In the genomic region with DNA sequence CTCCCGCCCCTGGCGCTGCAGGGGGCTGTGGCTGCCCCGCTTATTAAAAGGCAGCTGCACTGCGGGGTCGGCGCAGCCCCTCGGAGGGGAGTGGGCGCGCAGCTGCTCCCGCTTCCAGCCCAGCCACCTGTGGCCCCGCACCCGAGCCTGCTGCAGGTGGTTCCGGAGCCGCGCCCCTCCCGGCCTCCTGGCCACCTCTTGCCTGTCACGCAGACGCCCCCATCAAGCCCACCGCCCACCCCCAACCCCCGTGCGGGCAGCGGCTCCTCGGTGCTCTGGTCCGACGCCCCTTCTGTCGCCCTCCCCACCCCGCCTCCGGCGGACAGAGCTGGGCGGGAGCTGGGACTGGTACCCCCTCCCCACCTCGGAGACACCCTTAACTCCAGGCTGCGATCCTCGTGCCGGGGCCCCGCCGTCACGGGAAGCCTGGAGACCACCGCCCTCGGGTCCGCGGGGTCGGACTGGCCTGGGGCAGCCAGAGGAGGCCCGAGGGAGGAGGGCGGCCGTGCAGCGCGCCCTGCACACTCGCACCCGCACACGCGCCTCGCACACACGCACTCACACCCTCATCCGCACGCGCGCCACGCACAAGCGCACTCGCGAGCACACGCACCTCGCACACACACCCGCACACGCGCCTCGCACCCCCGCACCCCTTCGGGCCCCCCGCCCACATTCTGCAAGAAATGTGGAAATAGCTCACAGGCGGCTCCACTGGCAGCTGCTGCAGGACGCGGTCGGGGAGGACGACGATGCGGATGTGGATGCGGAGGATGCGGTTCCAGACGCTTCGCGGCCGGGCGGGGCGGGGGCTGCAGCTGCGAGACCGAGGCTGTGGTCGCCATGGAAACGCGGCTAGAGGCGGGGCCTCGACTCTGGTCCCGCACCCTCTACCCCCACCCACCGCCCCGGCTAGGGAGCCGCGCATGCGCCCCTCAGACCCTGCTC, we compare ENCODE assay signal across 8 cellular contexts. TPM values are rescaled to one million over a fixed set of nuclear protein-coding genes. Genes with fewer than 3 reads are reported as not detected.
DNase-seq lines count a peak whose midpoint lies in the region; ATAC-seq, FAIRE-seq and TF ChIP-seq lines count a peak whose summit lies in the region.

A gene with protein sequence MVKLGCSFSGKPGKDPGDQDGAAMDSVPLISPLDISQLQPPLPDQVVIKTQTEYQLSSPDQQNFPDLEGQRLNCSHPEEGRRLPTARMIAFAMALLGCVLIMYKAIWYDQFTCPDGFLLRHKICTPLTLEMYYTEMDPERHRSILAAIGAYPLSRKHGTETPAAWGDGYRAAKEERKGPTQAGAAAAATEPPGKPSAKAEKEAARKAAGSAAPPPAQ (minus strand): TSS at position 766 of the 948 bp plus-strand sequence. CDS start 7,907 bp downstream, outside the sequence.

- TF ChIP-seq CTCF in activated B cell treated with CpG ODN at 0.5 μM for 24 hours (IDR thresholded peaks at IDR 0.05) (no peak), cardiac fibroblast (IDR thresholded peaks at IDR 0.05; ENCODE audit: low read depth, low read length) (no peak), kidney (IDR thresholded peaks at IDR 0.05; ENCODE audit: borderline replicate concordance, extremely low read depth, insufficient read depth) (no peak)

- intact Hi-C loops in activated B cell treated with CpG ODN at 0.5 μM for 24 hours (cut with micrococcal nuclease) (loop anchor here (2.0 kb wide), 1 partner anchor 20 kb away; no protein-coding TSS in a partner anchor), kidney (cut with DNase I) (no loop called here)
- intact Hi-C loops in naive thymus-derived CD4-positive, alpha-beta T cell (cut with micrococcal nuclease), result loop anchor here in 1 of 2 donors (1.0 to 2.0 kb wide), 2 partner anchors 21 to 58 kb away; partner anchors contain the start of gene MTG1

- H3K4me1 Mint-ChIP-seq in activated B cell treated with CpG ODN at 0.5 μM for 24 hours, result peaks cover 6% of the 10 kb centered on the region
- H3K4me1 Mint-ChIP-seq in naive thymus-derived CD4-positive, alpha-beta T cell, result peaks cover 0 to 5% (median 0%) of the 10 kb centered on the region in 7 donors
- peaks cover 4% of the 10 kb centered on the region in 2 donors for H3K4me1 Mint-ChIP-seq in stimulated activated naive B cell treated with anti-CD40 and anti-IgM and Interleukin-4, amounts not matched to agents 10 μg/mL and 1 μg/mL and 100 μg/mL, for 72 hours

- no peaks in the 10 kb centered on the region for H3K36me3 ChIP-seq in naive thymus-derived CD4-positive, alpha-beta T cell (ENCODE audit: control insufficient read depth in 2 of 3, insufficient read depth in 3 of 3, low read length in 3 of 3)
- no peaks in the 10 kb centered on the region for H3K36me3 ChIP-seq in kidney (ENCODE audit: control insufficient read depth in 1 of 2, insufficient read depth in 2 of 2, low read length in 2 of 2)

- no peaks in the 10 kb centered on the region for H3K9me3 ChIP-seq in naive thymus-derived CD4-positive, alpha-beta T cell (ENCODE audit: control insufficient read depth in 2 of 3, low read length in 3 of 3)
- H3K9me3 ChIP-seq in kidney (ENCODE audit: control insufficient read depth in 1 of 2, low read length in 2 of 2), result no peaks in the 10 kb centered on the region

- no peaks in the 10 kb centered on the region for H3K9me3 Mint-ChIP-seq in activated B cell treated with CpG ODN at 0.5 μM for 24 hours
- peaks cover 0 to 8% (median 0%) of the 10 kb centered on the region in 11 donors for H3K9me3 Mint-ChIP-seq in naive thymus-derived CD4-positive, alpha-beta T cell
- no peaks in the 10 kb centered on the region for H3K9me3 Mint-ChIP-seq in stimulated activated naive B cell treated with anti-CD40 and anti-IgM and Interleukin-4, amounts not matched to agents 10 μg/mL and 1 μg/mL and 100 μg/mL, for 72 hours

- H3K27ac Mint-ChIP-seq in activated B cell treated with CpG ODN at 0.5 μM for 24 hours, result no peak within 1 kb of the TSS
- H3K27ac Mint-ChIP-seq in naive thymus-derived CD4-positive, alpha-beta T cell, result peak within 1 kb of the TSS in 8 of 9 donors; percentile 50 to 93 (median 74)
- H3K27ac Mint-ChIP-seq in stimulated activated naive B cell treated with anti-CD40 and anti-IgM and Interleukin-4, amounts not matched to agents 10 μg/mL and 1 μg/mL and 100 μg/mL, for 72 hours, result no peak within 1 kb of the TSS

- CTCF ChIA-PET in activated B cell treated with CpG ODN at 0.5 μM for 24 hours (lab: Charles Lee), result no interaction called here
- CTCF ChIA-PET in naive thymus-derived CD4-positive, alpha-beta T cell (lab: Charles Lee), result interaction anchor here (1.2 to 1.4 kb wide), 2 partner anchors 41 to 53 kb away, joined by 3 to 4 read pairs; no protein-coding TSS in a partner anchor

- H3K4me3 ChIP-seq in cardiac fibroblast (replicated peaks in 1 of 2; ENCODE audit: low read depth in 2 of 2, low read length in 2 of 2) (peak within 1 kb of the TSS; percentile 32 to 40), kidney (ENCODE audit: low read length in 2 of 2) (no peak within 1 kb of the TSS)
- H3K4me3 ChIP-seq in naive thymus-derived CD4-positive, alpha-beta T cell (ENCODE audit: low read length), result peak within 1 kb of the TSS; percentile 65

- peak within 1 kb of the TSS; percentile 78 for H3K27ac ChIP-seq in naive thymus-derived CD4-positive, alpha-beta T cell (ENCODE audit: low read depth, low read length)
- no peak within 1 kb of the TSS for H3K27ac ChIP-seq in kidney (ENCODE audit: low read depth in 2 of 2, low read length in 2 of 2)

- H3K4me3 Mint-ChIP-seq in activated B cell treated with CpG ODN at 0.5 μM for 24 hours, result peak within 1 kb of the TSS; percentile 65
- peak within 1 kb of the TSS in 9 of 10 donors; percentile 48 to 84 (median 68) for H3K4me3 Mint-ChIP-seq in naive thymus-derived CD4-positive, alpha-beta T cell
- H3K4me3 Mint-ChIP-seq in stimulated activated naive B cell treated with anti-CD40 and anti-IgM and Interleukin-4, amounts not matched to agents 10 μg/mL and 1 μg/mL and 100 μg/mL, for 72 hours, result peak within 1 kb of the TSS; percentile 60 to 71

- peak; percentile 40 for ATAC-seq in activated B cell treated with CpG ODN at 0.5 μM for 24 hours (ENCODE audit: low read depth)
- peak; percentile 79 for ATAC-seq in naive thymus-derived CD4-positive, alpha-beta T cell
- peak; percentile 38 to 50 for ATAC-seq in stimulated activated naive B cell treated with anti-CD40 and anti-IgM and Interleukin-4, amounts not matched to agents 10 μg/mL and 1 μg/mL and 100 μg/mL, for 72 hours (replicated peaks)
- ATAC-seq in HG03175 (IDR thresholded peaks at IDR 0.05; ENCODE audit: unreplicated experiment), result no peak

- H3K9ac ChIP-seq in kidney (ENCODE audit: low read length in 2 of 2), result no peak within 1 kb of the TSS

- H3K27me3 Mint-ChIP-seq in activated B cell treated with CpG ODN at 0.5 μM for 24 hours, result peaks cover 14% of the 10 kb centered on the region
- H3K27me3 Mint-ChIP-seq in naive thymus-derived CD4-positive, alpha-beta T cell, result peaks cover 0 to 35% (median 0%) of the 10 kb centered on the region in 5 donors
- peaks cover 32% of the 10 kb centered on the region in 2 donors for H3K27me3 Mint-ChIP-seq in stimulated activated naive B cell treated with anti-CD40 and anti-IgM and Interleukin-4, amounts not matched to agents 10 μg/mL and 1 μg/mL and 100 μg/mL, for 72 hours

- FAIRE-seq in kidney (lab: Jason Lieb, UNC), result no peak

- no peaks in the 10 kb centered on the region for H3K36me3 Mint-ChIP-seq in activated B cell treated with CpG ODN at 0.5 μM for 24 hours (ENCODE audit: low read depth)
- no peaks in the 10 kb centered on the region for H3K36me3 Mint-ChIP-seq in naive thymus-derived CD4-positive, alpha-beta T cell
- no peaks in the 10 kb centered on the region for H3K36me3 Mint-ChIP-seq in stimulated activated naive B cell treated with anti-CD40 and anti-IgM and Interleukin-4, amounts not matched to agents 10 μg/mL and 1 μg/mL and 100 μg/mL, for 72 hours

- peak; percentile 44 for DNase-seq in GM19238 (ENCODE audit: insufficient read length, low spot score)
- peak; percentile 55 for DNase-seq in activated B cell treated with CpG ODN at 0.5 μM for 24 hours
- no peak for DNase-seq in cardiac fibroblast (ENCODE audit: low read depth in 2 of 2)
- DNase-seq in naive thymus-derived CD4-positive, alpha-beta T cell, result peak; percentile 69 to 94 (median 91)
- DNase-seq in stimulated activated naive B cell treated with anti-CD40 and anti-IgM and Interleukin-4, amounts not matched to agents 10 μg/mL and 1 μg/mL and 100 μg/mL, for 72 hours, result no peak
- no peak for DNase-seq in kidney
- DNase-seq in NCI-H2029 (lab: John Stamatoyannopoulos, UW), result no peak

- POLR2A ChIA-PET in activated B cell treated with CpG ODN at 0.5 μM for 24 hours (lab: Charles Lee), result interaction anchor here (0.6 to 1.7 kb wide), 2 partner anchors 22 to 35 kb away, joined by 4 to 8 read pairs; partner anchors contain the start of gene FUOM
- POLR2A ChIA-PET in naive thymus-derived CD4-positive, alpha-beta T cell (lab: Charles Lee), result interaction anchor here (0.7 to 3.4 kb wide), 7 partner anchors 9 to 78 kb away, joined by 3 to 16 read pairs (median 3); partner anchors contain the start of genes TUBGCP2 and ZNF511

- peaks cover 10 to 20% of the 10 kb centered on the region in 2 donors for H3K4me1 ChIP-seq in naive thymus-derived CD4-positive, alpha-beta T cell (ENCODE audit: control insufficient read depth in 2 of 2, insufficient read depth in 2 of 2, low read length in 2 of 2)
- peaks cover 0 to 4% of the 10 kb centered on the region in 2 donors for H3K4me1 ChIP-seq in kidney (ENCODE audit: control insufficient read depth in 1 of 2, insufficient read depth in 1 of 2, low read depth in 1 of 2, low read length in 2 of 2)

- no peaks in the 10 kb centered on the region for H3K27me3 ChIP-seq in naive thymus-derived CD4-positive, alpha-beta T cell (ENCODE audit: control insufficient read depth in 2 of 2, insufficient read depth in 2 of 2, low read length in 2 of 2)

RNA-seq across cellular contexts. Expression of the gene that starts here (rescaled TPM):
- total RNA-seq in activated B cell treated with CpG ODN at 0.5 μM for 24 hours, result not detected in 2 replicates
- total RNA-seq in naive thymus-derived CD4-positive, alpha-beta T cell, result 1 to 10 TPM in 4 of 5 experiments, not detected in 1; 1.5 to 5.1 (median 3.4) TPM
- polyA plus RNA-seq in naive thymus-derived CD4-positive, alpha-beta T cell, result under 1 TPM; 0.33 to 0.91 TPM
- total RNA-seq in kidney, result 0.41 TPM
- polyA plus RNA-seq in kidney (ENCODE audit: insufficient read depth, low read depth, low replicate concordance), result 0.54 TPM

Comparison
In these comparisons a context has a peak if more than half of its experiments do, and no peak if none do; other contexts are left out.
1. Peak in DNase-seq and ATAC-seq in activated B cell treated with CpG ODN at 0.5 μM for 24 hours; RNA of the gene not detected or under 1 TPM.
2. DNase-seq: peak in GM19238 (single experiment) and naive thymus-derived CD4-positive, alpha-beta T cell (9 of 9); none in cardiac fibroblast (0 of 2), stimulated activated naive B cell treated with anti-CD40 and anti-IgM and Interleukin-4, amounts not matched to agents 10 μg/mL and 1 μg/mL and 100 μg/mL, for 72 hours (single experiment), kidney (single experiment) and NCI-H2029 (single experiment).
3. H3K27ac Mint-ChIP-seq: peak in naive thymus-derived CD4-positive, alpha-beta T cell (8 of 9); none in activated B cell treated with CpG ODN at 0.5 μM for 24 hours (single experiment) and stimulated activated naive B cell treated with anti-CD40 and anti-IgM and Interleukin-4, amounts not matched to agents 10 μg/mL and 1 μg/mL and 100 μg/mL, for 72 hours (single experiment).
4. H3K4me3 ChIP-seq: peak in cardiac fibroblast (2 of 2) and naive thymus-derived CD4-positive, alpha-beta T cell (single experiment); none in kidney (0 of 2).
5. Peak in every context shown above with its lines, with median percentiles within 50 percentile points of each other: H3K4me3 Mint-ChIP-seq.